ENCODE assay signal across 8 cellular contexts in genomic region chr2:95158891-95159619, GRCh38. TPM values are rescaled to one million over a fixed set of nuclear protein-coding genes. Genes with fewer than 3 reads are reported as not detected.
A peak's percentile ranks its signal among the peaks of the same experiment; 100 is the strongest.
DNase-seq lines count a peak whose midpoint lies in the region; ATAC-seq, FAIRE-seq and TF ChIP-seq lines count a peak whose summit lies in the region.

No MANE protein-coding gene starts in this region.

- no peak overlapping the region for H3K27ac ChIP-seq in HUES64 (ENCODE audit: low read depth, low read length)
- no peak overlapping the region for H3K27ac ChIP-seq in endothelial cell of umbilical vein (ENCODE audit: insufficient read depth, low read depth, low read length)
- no peak overlapping the region for H3K27ac ChIP-seq in mesenchymal stem cell (ENCODE audit: low read length, poor library complexity, severe bottlenecking)
- peak overlapping the region; percentile 80 to 89 (median 87) for H3K27ac ChIP-seq in stomach

- peak overlapping the region; percentile 73 for H4K91ac ChIP-seq in mesenchymal stem cell (ENCODE audit: low read length)

- dilution Hi-C loops in endothelial cell of umbilical vein (cut with MboI; ENCODE audit: extremely low pct_ligation_motif_present, low sequenced_read_pairs): no loop called here

- H3K4me2 ChIP-seq in endothelial cell of umbilical vein (ENCODE audit: insufficient read depth, low read length) (peak overlapping the region; percentile 85), mesenchymal stem cell (ENCODE audit: low read length, poor library complexity, severe bottlenecking) (peak overlapping the region; percentile 88)

- no peaks in the 10 kb centered on the region for H3K79me2 ChIP-seq in endothelial cell of umbilical vein (ENCODE audit: control insufficient read depth, insufficient read depth, low read length)

- WGBS in HUES64: 5% methylated on average over 53 of the region's 58 CpGs
- 13% methylated on average over 40 of the region's 58 CpGs for WGBS in mesenchymal stem cell
- WGBS in stomach, 5 donors: 1 to 10% (median 2%) methylated on average over 7 to 56 of the region's 58 CpGs

- H2AFZ ChIP-seq in endothelial cell of umbilical vein (ENCODE audit: low read depth, low read length): peak overlapping the region; percentile 91
- peak overlapping the region; percentile 48 for H2AFZ ChIP-seq in mesenchymal stem cell (ENCODE audit: low read depth, low read length)

- H2AK5ac ChIP-seq in mesenchymal stem cell (ENCODE audit: low read length, severe bottlenecking): peak overlapping the region; percentile 9

- no peak overlapping the region for H3K23ac ChIP-seq in mesenchymal stem cell (ENCODE audit: low read length in 2 of 2)

- H3K9me3 ChIP-seq in HUES64 (ENCODE audit: insufficient read depth, low read depth, low read length): peaks cover 4% of the 10 kb centered on the region; the same call in 1 of the 2 replicates
- H3K9me3 ChIP-seq in endothelial cell of umbilical vein (replicated peaks; ENCODE audit: control insufficient read depth, insufficient read depth, low read length): no peaks in the 10 kb centered on the region
- H3K9me3 ChIP-seq in mesenchymal stem cell (ENCODE audit: control insufficient read depth, low read length): peaks cover 41% of the 10 kb centered on the region
- H3K9me3 ChIP-seq in stomach: peaks cover 0 to 22% (median 10%) of the 10 kb centered on the region in 4 donors

- TF ChIP-seq POLR2A in endothelial cell of umbilical vein (IDR thresholded peaks at IDR 0.05; ENCODE audit: low read depth, low read length) (no peak), stomach (IDR thresholded peaks at IDR 0.05) (no peak)

- no peaks in the 10 kb centered on the region for H4K20me1 ChIP-seq in endothelial cell of umbilical vein (replicated peaks; ENCODE audit: control insufficient read depth, extremely low read depth, insufficient read depth, low read length)

- no peak overlapping the region for H2BK15ac ChIP-seq in mesenchymal stem cell (ENCODE audit: low read depth, poor library complexity, severe bottlenecking)

- H3K9me1 ChIP-seq in endothelial cell of umbilical vein (replicated peaks; ENCODE audit: control insufficient read depth, extremely low read depth, insufficient read depth, low read length): no peaks in the 10 kb centered on the region

- TF ChIP-seq EP300 in stomach (IDR thresholded peaks at IDR 0.05): no peak

- H3K27me3 ChIP-seq in HUES64 (ENCODE audit: insufficient read depth, low read length) (peaks cover 22% of the 10 kb centered on the region), endothelial cell of umbilical vein (ENCODE audit: control insufficient read depth in 2 of 2, insufficient read depth in 2 of 2, low read length in 2 of 2) (no peaks in the 10 kb centered on the region), mesenchymal stem cell (ENCODE audit: control insufficient read depth in 1 of 2, insufficient read depth in 1 of 2, low read length in 2 of 2) (no peaks in the 10 kb centered on the region), stomach (no peaks in the 10 kb centered on the region)

- POLR2A ChIA-PET in endothelial cell of umbilical vein (lab: Charles Lee): interaction anchor here (1.8 kb wide), 1 partner anchor 37 kb away, joined by 5 read pairs; the partner anchor contains the start of gene MRPS5

- no TSS peak for BruUV-seq in endothelial cell of umbilical vein (replicated peaks; lab: Mats Ljungman, UMichigan)

- peaks cover 33% of the 10 kb centered on the region for H3K79me1 ChIP-seq in mesenchymal stem cell (replicated peaks; ENCODE audit: low read length, poor library complexity, severe bottlenecking)

- H3K4me1 ChIP-seq in HUES64 (ENCODE audit: insufficient read depth, low read length) (no peaks in the 10 kb centered on the region), endothelial cell of umbilical vein (ENCODE audit: control insufficient read depth, extremely low read depth, insufficient read depth, low read length) (peaks cover 7% of the 10 kb centered on the region), mesenchymal stem cell (ENCODE audit: control insufficient read depth, insufficient read depth, low read depth, low read length) (peaks cover 12% of the 10 kb centered on the region), stomach (peaks cover 9 to 35% (median 23%) of the 10 kb centered on the region in 4 donors)

- H3K36me3 ChIP-seq in HUES64 (ENCODE audit: insufficient read depth, low read length) (peaks cover 24% of the 10 kb centered on the region), endothelial cell of umbilical vein (ENCODE audit: control insufficient read depth in 2 of 2, extremely low read depth in 1 of 2, insufficient read depth in 2 of 2, low read length in 2 of 2) (peaks cover 0 to 6% of the 10 kb centered on the region in 2 experiments), mesenchymal stem cell (ENCODE audit: control insufficient read depth in 1 of 2, insufficient read depth in 2 of 2, low read depth in 1 of 2, low read length in 2 of 2) (peaks cover 24 to 39% of the 10 kb centered on the region in 2 experiments), stomach (peaks cover 5 to 33% (median 31%) of the 10 kb centered on the region in 4 donors)

- peak; percentile 49 for FAIRE-seq in endothelial cell of umbilical vein (lab: Jason Lieb, UNC)

- H2BK12ac ChIP-seq in mesenchymal stem cell (ENCODE audit: low read length in 2 of 2): peak overlapping the region in 1 of 2 experiments; percentile 59

- H2BK120ac ChIP-seq in mesenchymal stem cell (ENCODE audit: low read depth, low read length): no peak overlapping the region

- peak; percentile 40 for ATAC-seq in GM21576 (IDR thresholded peaks at IDR 0.05; ENCODE audit: unreplicated experiment)
- ATAC-seq in activated CD4-positive, CD25-positive, alpha-beta regulatory T cell treated with anti-CD3 and anti-CD28 coated beads, Interleukin-2, amount 50 U/mL, for 24 hours: peak; percentile 66 to 75

- peak; percentile 16 for DNase-seq in NCI-H1092 treated with DMSO at 0.1 percent for 48 hours (lab: John Stamatoyannopoulos, UW)
- no peak for DNase-seq in NCI-H1092 (lab: John Stamatoyannopoulos, UW)
- DNase-seq in endothelial cell of umbilical vein (ENCODE audit: low read depth, low spot score): peak; percentile 49
- DNase-seq in mesenchymal stem cell: peak; percentile 52
- peak; percentile 45 for DNase-seq in stomach

- H3K14ac ChIP-seq in mesenchymal stem cell (ENCODE audit: low read length in 2 of 2): peak overlapping the region in 1 of 2 experiments; percentile 80

- H3K4ac ChIP-seq in mesenchymal stem cell (ENCODE audit: low read depth in 1 of 2, low read length in 2 of 2): peak overlapping the region; percentile 55 to 88

- intact Hi-C loops in endothelial cell of umbilical vein (cut with micrococcal nuclease): no loop called here
- intact Hi-C loops in stomach (cut with DNase I; ENCODE audit: low total_unique reads): no loop called here

- no peak overlapping the region for H2BK5ac ChIP-seq in mesenchymal stem cell (ENCODE audit: low read depth, low read length, poor library complexity, severe bottlenecking)

- peak overlapping the region; percentile 12 to 96 for H3K18ac ChIP-seq in mesenchymal stem cell (ENCODE audit: low read depth in 1 of 2, low read length in 2 of 2)

- H3K9ac ChIP-seq in HUES64 (ENCODE audit: low read depth, low read length): peak overlapping the region; percentile 76
- H3K9ac ChIP-seq in endothelial cell of umbilical vein (replicated peaks; ENCODE audit: extremely low read depth, insufficient read depth, low read length): peak overlapping the region; percentile 67
- peak overlapping the region; percentile 89 for H3K9ac ChIP-seq in mesenchymal stem cell (ENCODE audit: low read length)

- CTCF ChIA-PET in endothelial cell of umbilical vein (lab: Charles Lee): interaction anchor here (1.6 kb wide), 1 partner anchor 37 kb away, joined by 8 read pairs; the partner anchor contains the start of gene MRPS5

- H3K4me3 ChIP-seq in HUES64 (ENCODE audit: low read length) (peak overlapping the region; percentile 97), endothelial cell of umbilical vein (replicated peaks in 1 of 3; ENCODE audit: insufficient read depth in 1 of 3, low read depth in 1 of 3, low read length in 3 of 3) (peak overlapping the region; percentile 47 to 82 (median 68)), mesenchymal stem cell (ENCODE audit: insufficient read depth in 1 of 2, low read depth in 1 of 2, low read length in 2 of 2) (peak overlapping the region; percentile 77 to 94), stomach (peak overlapping the region; percentile 61 to 88 (median 74))

- TF ChIP-seq CTCF in endothelial cell of umbilical vein (IDR thresholded peaks at IDR 0.05; ENCODE audit: extremely low read depth in 1 of 2, insufficient read depth in 1 of 2, low read depth in 1 of 2, low read length in 2 of 2) (no peak), stomach (IDR thresholded peaks at IDR 0.05) (no peak)

- peak overlapping the region; percentile 59 for H4K8ac ChIP-seq in mesenchymal stem cell (ENCODE audit: low read length)

RNA-seq across cellular contexts. Expression of gene ZNF514, which starts 0.6 kb away (rescaled TPM):
- 5.8 TPM for polyA plus RNA-seq in HUES64 (2013, experiment 1 of 2)
- polyA plus RNA-seq in HUES64 (2013, experiment 2 of 2): 7.2 TPM
- total RNA-seq in endothelial cell of umbilical vein (9.7 and 11.6 TPM in 2 replicates), stomach (10 to 100 TPM in 3 of 5 donors, 1 to 10 TPM in 2; 6.4 to 37.5 (median 11.7) TPM)
- polyA plus RNA-seq in endothelial cell of umbilical vein (2.9 and 3.9 TPM in 2 replicates), stomach (10 to 100 TPM in 1 of 3 donors, 1 to 10 TPM in 2; 5.7 to 12.6 (median 5.9) TPM)
- 3.5 and 3.7 TPM in 2 replicates for polyA plus RNA-seq in endothelial cell of umbilical vein (2011; cell fraction: cytosol; rRNA removed)
- 27.5 and 31.0 TPM in 2 replicates for polyA plus RNA-seq in endothelial cell of umbilical vein (2011; cell fraction: nucleus; rRNA removed)
- 7.2 and 8.1 TPM in 2 replicates for polyA plus RNA-seq in endothelial cell of umbilical vein (2012)
- polyA minus RNA-seq in endothelial cell of umbilical vein: 6.1 and 7.9 TPM in 2 replicates
- 1.7 TPM for polyA minus RNA-seq in endothelial cell of umbilical vein (2011; cell fraction: cytosol; rRNA and poly(A)+ RNA removed)
- 11.7 TPM in 2 replicates for polyA minus RNA-seq in endothelial cell of umbilical vein (2011; cell fraction: nucleus; rRNA and poly(A)+ RNA removed)
- polyA plus RNA-seq in mesenchymal stem cell (2013, experiment 1 of 2): 7.3 TPM
- polyA plus RNA-seq in mesenchymal stem cell (2013, experiment 2 of 2): 7.0 TPM

RNA-seq across cellular contexts. Expression of gene ZNF2, which starts 6.6 kb away (rescaled TPM):
- polyA plus RNA-seq in HUES64 (2013, experiment 1 of 2): 1.8 TPM
- 1.8 TPM for polyA plus RNA-seq in HUES64 (2013, experiment 2 of 2)
- total RNA-seq in endothelial cell of umbilical vein (4.2 and 4.4 TPM in 2 replicates), stomach (1 to 10 TPM in 4 of 5 donors, not detected in 1; 2.8 to 5.1 (median 3.8) TPM)
- polyA plus RNA-seq in endothelial cell of umbilical vein (2.1 and 2.2 TPM in 2 replicates), stomach (1 to 10 TPM; 1.5 to 1.7 (median 1.5) TPM)
- 2.0 and 2.2 TPM in 2 replicates for polyA plus RNA-seq in endothelial cell of umbilical vein (2011; cell fraction: cytosol; rRNA removed)
- polyA plus RNA-seq in endothelial cell of umbilical vein (2011; cell fraction: nucleus; rRNA removed): 1.9 and 2.2 TPM in 2 replicates
- 2.7 and 3.5 TPM in 2 replicates for polyA plus RNA-seq in endothelial cell of umbilical vein (2012)
- polyA minus RNA-seq in endothelial cell of umbilical vein: 5.9 and 7.7 TPM in 2 replicates
- 3.4 TPM for polyA minus RNA-seq in endothelial cell of umbilical vein (2011; cell fraction: cytosol; rRNA and poly(A)+ RNA removed)
- 1.7 TPM in 2 replicates for polyA minus RNA-seq in endothelial cell of umbilical vein (2011; cell fraction: nucleus; rRNA and poly(A)+ RNA removed)
- polyA plus RNA-seq in mesenchymal stem cell (2013, experiment 1 of 2): 2.5 TPM
- polyA plus RNA-seq in mesenchymal stem cell (2013, experiment 2 of 2): 2.4 TPM

RNA-seq across cellular contexts. Expression of gene MRPS5, which starts 37.4 kb away (rescaled TPM):
- polyA plus RNA-seq in HUES64 (2013, experiment 1 of 2): 49.1 TPM
- polyA plus RNA-seq in HUES64 (2013, experiment 2 of 2): 49.1 TPM
- total RNA-seq in endothelial cell of umbilical vein (59.7 and 62.8 TPM in 2 replicates), stomach (10 to 100 TPM; 28.6 to 75.2 (median 43.7) TPM)
- polyA plus RNA-seq in endothelial cell of umbilical vein (45.7 and 50.5 TPM in 2 replicates), stomach (10 to 100 TPM; 44.5 to 78.2 (median 49.8) TPM)
- polyA plus RNA-seq in endothelial cell of umbilical vein (2011; cell fraction: cytosol; rRNA removed): 43.5 and 45.9 TPM in 2 replicates
- polyA plus RNA-seq in endothelial cell of umbilical vein (2011; cell fraction: nucleus; rRNA removed): 92.5 and 128 TPM in 2 replicates
- polyA plus RNA-seq in endothelial cell of umbilical vein (2012): 62.3 and 65.0 TPM in 2 replicates
- polyA minus RNA-seq in endothelial cell of umbilical vein: 43.2 and 52.7 TPM in 2 replicates
- 34.9 TPM for polyA minus RNA-seq in endothelial cell of umbilical vein (2011; cell fraction: cytosol; rRNA and poly(A)+ RNA removed)
- 33.6 and 39.9 TPM in 2 replicates for polyA minus RNA-seq in endothelial cell of umbilical vein (2011; cell fraction: nucleus; rRNA and poly(A)+ RNA removed)
- polyA plus RNA-seq in mesenchymal stem cell (2013, experiment 1 of 2): 45.2 TPM
- 45.1 TPM for polyA plus RNA-seq in mesenchymal stem cell (2013, experiment 2 of 2)

RNA-seq across cellular contexts. Expression of gene ZNF892, which starts 48.3 kb away (rescaled TPM):
- 5.1 TPM for polyA plus RNA-seq in HUES64 (2013, experiment 1 of 2)
- polyA plus RNA-seq in HUES64 (2013, experiment 2 of 2): 5.3 TPM
- total RNA-seq in endothelial cell of umbilical vein: 3.7 and 3.8 TPM in 2 replicates
- polyA plus RNA-seq in endothelial cell of umbilical vein: 0.64 and 0.65 TPM in 2 replicates
- 0.75 and 1.1 TPM in 2 replicates for polyA plus RNA-seq in endothelial cell of umbilical vein (2011; cell fraction: cytosol; rRNA removed)
- polyA plus RNA-seq in endothelial cell of umbilical vein (2011; cell fraction: nucleus; rRNA removed): 0.83 and 1.3 TPM in 2 replicates
- 0.84 and 0.94 TPM in 2 replicates for polyA plus RNA-seq in endothelial cell of umbilical vein (2012)
- 3.1 and 4.5 TPM in 2 replicates for polyA minus RNA-seq in endothelial cell of umbilical vein
- polyA minus RNA-seq in endothelial cell of umbilical vein (2011; cell fraction: cytosol; rRNA and poly(A)+ RNA removed): not detected
- 3.8 and 5.5 TPM in 2 replicates for polyA minus RNA-seq in endothelial cell of umbilical vein (2011; cell fraction: nucleus; rRNA and poly(A)+ RNA removed)
- 0.75 TPM for polyA plus RNA-seq in mesenchymal stem cell (2013, experiment 1 of 2)
- polyA plus RNA-seq in mesenchymal stem cell (2013, experiment 2 of 2): 0.79 TPM
- total RNA-seq in stomach: 10 to 100 TPM in 1 of 5 donors, 1 to 10 TPM in 4; 1.2 to 12.5 (median 4.2) TPM
- polyA plus RNA-seq in stomach: under 1 TPM in 2 of 3 donors, not detected in 1; 0.23 to 0.62 TPM

Comparison
In these comparisons a context has a peak if more than half of its experiments do, and no peak if none do; other contexts are left out.
1. H3K27ac ChIP-seq: peak in stomach (5 of 5); none in HUES64 (single experiment), endothelial cell of umbilical vein (single experiment) and mesenchymal stem cell (single experiment).
2. Peak in every context shown above with its lines, with median percentiles within 50 percentile points of each other: H3K4me3 ChIP-seq and H3K9ac ChIP-seq.